ENCODE assay signal across 8 cellular contexts in the genomic region with DNA sequence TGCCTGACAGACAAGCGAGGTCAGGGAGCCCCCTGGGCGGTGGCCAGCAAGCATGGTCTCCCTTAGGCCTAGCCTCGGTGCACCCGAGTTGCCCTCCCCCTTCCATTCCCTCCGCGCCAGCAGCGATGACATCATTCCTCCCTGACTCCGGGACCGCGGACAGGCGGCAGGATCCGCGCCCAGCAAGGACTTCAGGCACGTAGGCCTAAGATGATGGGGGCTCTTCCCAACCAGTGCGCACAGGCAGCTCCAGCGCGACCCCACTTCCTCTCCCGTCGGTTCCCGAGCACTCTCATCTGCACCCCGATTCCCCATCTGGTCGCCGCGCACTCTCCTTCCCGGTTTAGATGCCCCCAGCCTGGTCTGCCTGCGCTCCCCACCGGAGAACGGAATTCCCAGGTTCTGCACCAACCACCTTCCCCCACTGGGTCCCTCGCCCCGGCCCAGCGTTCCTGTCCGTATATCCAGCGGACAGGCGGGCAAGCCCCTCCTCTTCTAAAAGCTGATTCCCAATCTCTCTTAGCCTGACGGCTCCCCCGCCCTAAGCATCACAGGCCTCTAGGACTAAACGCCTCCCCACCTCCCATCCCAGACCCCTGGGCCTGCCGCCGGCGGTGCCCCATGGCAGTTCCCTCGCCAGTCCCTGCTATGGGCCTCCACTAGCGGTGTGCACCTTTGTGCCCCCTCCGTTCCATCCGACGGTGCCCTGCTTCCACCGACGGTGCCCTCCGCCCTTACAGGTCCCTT. TPM values are rescaled to one million over a fixed set of nuclear protein-coding genes. Genes with fewer than 3 reads are reported as not detected.
DNase-seq lines count a peak whose midpoint lies in the region; ATAC-seq, FAIRE-seq and TF ChIP-seq lines count a peak whose summit lies in the region.

No MANE protein-coding gene starts in this region.

- peaks cover 10% of the 10 kb centered on the region for H3K4me1 ChIP-seq in OCI-LY3 (ENCODE audit: low read length)
- H3K4me1 ChIP-seq in GM12878 (ENCODE audit: control insufficient read depth, insufficient read depth, low read length): peaks cover 7% of the 10 kb centered on the region; the same call in 1 of the 2 replicates
- peaks cover 20% of the 10 kb centered on the region for H3K4me1 ChIP-seq in right cardiac atrium (ENCODE audit: control insufficient read depth, insufficient read depth, low read length)
- H3K4me1 ChIP-seq in trophoblast cell (ENCODE audit: control insufficient read depth in 1 of 2, insufficient read depth in 2 of 2, low read length in 2 of 2): peaks cover 4 to 12% of the 10 kb centered on the region in 2 experiments

- intact Hi-C loops in GM12878 (cut with micrococcal nuclease; ENCODE audit: unreplicated experiment) (no loop called here), right cardiac atrium (cut with DNase I) (no loop called here)

- H2BK120ac ChIP-seq in trophoblast cell (ENCODE audit: insufficient read depth, low read length, poor library complexity): peak overlapping the region; percentile 38

- SMC1A ChIA-PET in GM12878 (lab: Charles Lee; ENCODE audit: uncharacterized antibody, unreplicated experiment): no interaction called here

- POLR2A ChIA-PET in GM12878 (lab: Charles Lee): no interaction called here

- peak; percentile 38 for DNase-seq in stimulated activated CD4-positive, alpha-beta T cell treated with anti-CD3 and anti-CD28 coated beads, Interleukin-15, amount 100 ng/mL, for 24 hours
- no peak for DNase-seq in stimulated activated CD4-positive, alpha-beta T cell treated with anti-CD3 and anti-CD28 coated beads, Interleukin-12 subunit alpha, Interleukin-12 subunit beta, amount 100 ng/mL, for 4 hours
- DNase-seq in GM12878 (ENCODE audit: low read depth, low spot score): no peak
- DNase-seq in right cardiac atrium: peak; percentile 87 to 94 (median 93)
- DNase-seq in trophoblast cell: peak; percentile 46 to 73
- DNase-seq in GM19240 (ENCODE audit: insufficient read length, low spot score): no peak

- H3K27ac ChIP-seq in OCI-LY3 (ENCODE audit: low read length) (no peak overlapping the region), GM12878 (ENCODE audit: control insufficient read depth, insufficient read depth) (no peak overlapping the region), right cardiac atrium (ENCODE audit: low read length) (peak overlapping the region; percentile 62), trophoblast cell (ENCODE audit: low read depth, low read length) (peak overlapping the region; percentile 37)

- H3K9me3 ChIP-seq in OCI-LY3 (ENCODE audit: insufficient read depth, low read length): no peaks in the 10 kb centered on the region
- H3K9me3 ChIP-seq in GM12878 (replicated peaks; ENCODE audit: control insufficient read depth, insufficient read depth, low read length): no peaks in the 10 kb centered on the region; the same call in 2 of the 3 replicates
- no peaks in the 10 kb centered on the region for H3K9me3 ChIP-seq in right cardiac atrium (ENCODE audit: control insufficient read depth, low read length)
- no peaks in the 10 kb centered on the region for H3K9me3 ChIP-seq in trophoblast cell (ENCODE audit: insufficient read depth, low read depth, low read length)

- TF ChIP-seq POLR2A in GM12878 (IDR thresholded peaks at IDR 0.05; ENCODE audit: low read depth, low read length): no peak

- in situ Hi-C loops in GM12878 (cut with MboI): no loop called here

- peaks cover 10% of the 10 kb centered on the region for H3K79me1 ChIP-seq in trophoblast cell (ENCODE audit: low read length)

- TF ChIP-seq CTCF in OCI-LY3 (IDR thresholded peaks at IDR 0.05; ENCODE audit: low read depth, low read length) (no peak), GM12878 (IDR thresholded peaks at IDR 0.05 in 2 of 3, conservative IDR thresholded peaks at IDR 0.05 in 1 of 3; ENCODE audit: control insufficient read depth in 2 of 3, extremely low read depth in 1 of 3, insufficient read depth in 1 of 3, low read depth in 3 of 3, low read length in 3 of 3) (no peak)

- BruUV-seq in GM12878 (replicated peaks; lab: Mats Ljungman, UMichigan): no TSS peak

- no peak for TF ChIP-seq RAD21 in GM12878 (IDR thresholded peaks at IDR 0.05; ENCODE audit: insufficient read depth, low read depth, low read length)

- H2AFZ ChIP-seq in OCI-LY3 (ENCODE audit: low read depth, low read length) (no peak overlapping the region), GM12878 (ENCODE audit: control insufficient read depth, low read depth, low read length) (peak overlapping the region; percentile 11; the same call in 1 of the 2 replicates), trophoblast cell (ENCODE audit: insufficient read depth, low read length, poor library complexity) (peak overlapping the region; percentile 13)

- peak overlapping the region; percentile 86 for H3K18ac ChIP-seq in trophoblast cell (ENCODE audit: low read length)

- H3K4me3 ChIP-seq in OCI-LY3 (ENCODE audit: low read length): peak overlapping the region; percentile 91
- peak overlapping the region; percentile 65; the same call in 1 of the 2 replicates for H3K4me3 ChIP-seq in GM12878
- H3K4me3 ChIP-seq in right cardiac atrium (ENCODE audit: low read length): peak overlapping the region; percentile 86
- peak overlapping the region; percentile 89 for H3K4me3 ChIP-seq in trophoblast cell (ENCODE audit: low read depth, low read length)

- peak overlapping the region; percentile 55 for H2AK5ac ChIP-seq in trophoblast cell (ENCODE audit: low read length)

- peak overlapping the region; percentile 61 for H3K9ac ChIP-seq in OCI-LY3 (ENCODE audit: low read length)
- 0 out of 2 replicates have a peak overlapping the region, but pooled peaks have one; percentile 40 for H3K9ac ChIP-seq in GM12878 (ENCODE audit: control insufficient read depth, insufficient read depth, low read length)
- H3K9ac ChIP-seq in trophoblast cell (ENCODE audit: low read length): peak overlapping the region; percentile 67

- H3K79me2 ChIP-seq in OCI-LY3 (ENCODE audit: low read length) (peaks cover 5% of the 10 kb centered on the region), GM12878 (ENCODE audit: control insufficient read depth, insufficient read depth, low read length) (no peaks in the 10 kb centered on the region), trophoblast cell (ENCODE audit: control insufficient read depth, insufficient read depth, low read length, poor library complexity) (peaks cover 5% of the 10 kb centered on the region)

- peak overlapping the region; percentile 89 for H3K4ac ChIP-seq in trophoblast cell (ENCODE audit: low read depth, low read length)

- H4K8ac ChIP-seq in trophoblast cell (ENCODE audit: low read depth, low read length): peak overlapping the region; percentile 32

- H3K14ac ChIP-seq in trophoblast cell (ENCODE audit: low read length): peak overlapping the region; percentile 49

- peak overlapping the region; percentile 64 for H4K12ac ChIP-seq in trophoblast cell (ENCODE audit: low read depth, low read length)

- 46% methylated on average over 43 of the region's 48 CpGs for WGBS in GM12878 (ENCODE audit: insufficient coverage, insufficient replicate concordance, low lambda C conversion rate, missing lambda C conversion rate)
- 6% methylated on average over 48 of the region's 48 CpGs for WGBS in right cardiac atrium
- no CpG with 5 or more reads among the region's 48 CpGs for WGBS in trophoblast cell (ENCODE audit: extremely low coverage, insufficient coverage, insufficient read length)

- H4K20me1 ChIP-seq in OCI-LY3 (ENCODE audit: insufficient read depth, low read length) (no peaks in the 10 kb centered on the region), GM12878 (ENCODE audit: control insufficient read depth, insufficient read depth) (no peaks in the 10 kb centered on the region)

- no peak for FAIRE-seq in GM12878 (lab: Jason Lieb, UNC)

- H3K27me3 ChIP-seq in OCI-LY3 (ENCODE audit: low read depth, low read length) (peaks cover 21% of the 10 kb centered on the region), GM12878 (replicated peaks in 1 of 2; ENCODE audit: control insufficient read depth in 2 of 2, insufficient read depth in 2 of 2, low read length in 1 of 2) (peaks cover 5 to 10% of the 10 kb centered on the region in 2 experiments), right cardiac atrium (ENCODE audit: control insufficient read depth, insufficient read depth) (no peaks in the 10 kb centered on the region), trophoblast cell (ENCODE audit: insufficient read depth, low read length) (no peaks in the 10 kb centered on the region)

- RAD21 ChIA-PET in GM12878 (lab: Charles Lee; ENCODE audit: unreplicated experiment): no interaction called here

- no peak for TF ChIP-seq EP300 in GM12878 (IDR thresholded peaks at IDR 0.05; ENCODE audit: borderline replicate concordance in 1 of 2, control insufficient read depth in 1 of 2, low read depth in 2 of 2, low read length in 2 of 2)

- H2BK12ac ChIP-seq in trophoblast cell (ENCODE audit: low read length): no peak overlapping the region

- ATAC-seq in GM12878 (no peak), right cardiac atrium (peak; percentile 73), HG02884 (IDR thresholded peaks at IDR 0.05; ENCODE audit: unreplicated experiment) (no peak)

- H4K91ac ChIP-seq in trophoblast cell (ENCODE audit: low read depth, low read length): peak overlapping the region; percentile 45

- CTCF ChIA-PET in GM12878 (lab: Yijun Ruan, JAX): no interaction called here

- peak overlapping the region; percentile 97 for H3K4me2 ChIP-seq in OCI-LY3 (ENCODE audit: low read length)
- peak overlapping the region; percentile 89 for H3K4me2 ChIP-seq in GM12878 (ENCODE audit: control insufficient read depth, insufficient read depth)
- H3K4me2 ChIP-seq in trophoblast cell (ENCODE audit: low read length): peak overlapping the region; percentile 95

- H3K36me3 ChIP-seq in OCI-LY3 (replicated peaks; ENCODE audit: low read depth, low read length) (no peaks in the 10 kb centered on the region), GM12878 (ENCODE audit: control insufficient read depth in 2 of 2, insufficient read depth in 2 of 2, low read length in 1 of 2) (no peaks in the 10 kb centered on the region), trophoblast cell (ENCODE audit: control insufficient read depth in 1 of 2, insufficient read depth in 2 of 2, low read length in 2 of 2) (no peaks in the 10 kb centered on the region)

- no peak overlapping the region for H2BK5ac ChIP-seq in trophoblast cell (ENCODE audit: low read depth, low read length, poor library complexity)

- H3K23ac ChIP-seq in trophoblast cell (ENCODE audit: low read length): no peak overlapping the region

RNA-seq across cellular contexts. Expression of a gene that starts 0.9 kb away (rescaled TPM):
- total RNA-seq in GM12878 (2013; cell fraction: nucleolus; rRNA removed): 0.12 and 0.23 TPM in 2 replicates
- 0.65 and 0.85 TPM in 2 replicates for total RNA-seq in GM12878 (2014; rRNA removed)
- total RNA-seq in GM12878 (2014; rRNA removed; fragmentation: Illumina TruSeq; extraction: Trizol): 0.51 and 0.58 TPM in 2 replicates
- total RNA-seq in GM12878 (2021): 1.8 and 2.0 TPM in 2 replicates
- polyA plus RNA-seq in GM12878 (2011; ENCODE audit: low read depth): 0.77 TPM
- 0.29 and 0.60 TPM in 2 replicates for polyA plus RNA-seq in GM12878 (2011; rRNA removed)
- 0.45 and 0.52 TPM in 2 replicates for polyA plus RNA-seq in GM12878 (2011; cell fraction: cytosol; rRNA removed)
- 1.1 and 1.4 TPM in 2 replicates for polyA plus RNA-seq in GM12878 (2011; cell fraction: nucleus; rRNA removed)
- polyA plus RNA-seq in GM12878 (2012): 1.3 and 1.5 TPM in 2 replicates
- polyA plus RNA-seq in GM12878 (2014; fragmentation: Illumina TruSeq; extraction: Trizol): 0.76 and 0.96 TPM in 2 replicates
- polyA plus RNA-seq in GM12878 (2014; fragmentation: Nextera tagmentation; extraction: Ambion mirVana): under 1 TPM; 0.11 to 0.20 TPM
- polyA plus RNA-seq in GM12878 (2014; rRNA removed): 1.3 TPM in 2 replicates
- under 1 TPM; 0.21 to 0.82 TPM for polyA plus RNA-seq in GM12878 (2016; fragmentation: Nextera tagmentation; extraction: Ambion mirVana)
- polyA minus RNA-seq in GM12878 (2011; rRNA and poly(A)+ RNA removed): 0.15 and 0.26 TPM in 2 replicates
- polyA minus RNA-seq in GM12878 (2011; cell fraction: cytosol; rRNA and poly(A)+ RNA removed): 0.73 TPM in 1 of 2 replicates, not detected in the other
- 0.24 and 0.48 TPM in 2 replicates for polyA minus RNA-seq in GM12878 (2011; cell fraction: nucleus; rRNA and poly(A)+ RNA removed)
- 10 to 100 TPM; 23.2 to 28.1 (median 25.5) TPM for total RNA-seq in right cardiac atrium
- 19.8 TPM for polyA plus RNA-seq in right cardiac atrium
- polyA plus RNA-seq in trophoblast cell (2013): 30.7 and 31.8 TPM in 2 replicates

RNA-seq across cellular contexts. Expression of a gene that starts 1.2 kb away (rescaled TPM):
- total RNA-seq in GM12878 (2013; cell fraction: nucleolus; rRNA removed): not detected in 2 replicates
- total RNA-seq in GM12878 (2014; rRNA removed) (not detected in 2 replicates), GM12878 (2014; rRNA removed; fragmentation: Illumina TruSeq; extraction: Trizol) (not detected in 2 replicates), GM12878 (2021) (not detected in 2 replicates), right cardiac atrium (not detected)
- polyA plus RNA-seq in GM12878 (2011; ENCODE audit: low read depth): not detected
- polyA plus RNA-seq in GM12878 (2011; rRNA removed) (not detected in 2 replicates), GM12878 (2014; fragmentation: Illumina TruSeq; extraction: Trizol) (not detected in 2 replicates), GM12878 (2014; fragmentation: Nextera tagmentation; extraction: Ambion mirVana) (not detected), GM12878 (2014; rRNA removed) (not detected in 2 replicates), GM12878 (2016; fragmentation: Nextera tagmentation; extraction: Ambion mirVana) (not detected), right cardiac atrium (0.16 TPM)
- polyA plus RNA-seq in GM12878 (2011; cell fraction: cytosol; rRNA removed): not detected in 2 replicates
- polyA plus RNA-seq in GM12878 (2011; cell fraction: nucleus; rRNA removed): not detected in 2 replicates
- not detected in 2 replicates for polyA plus RNA-seq in GM12878 (2012)
- polyA minus RNA-seq in GM12878 (2011; rRNA and poly(A)+ RNA removed): not detected in 2 replicates
- polyA minus RNA-seq in GM12878 (2011; cell fraction: cytosol; rRNA and poly(A)+ RNA removed): not detected in 2 replicates
- polyA minus RNA-seq in GM12878 (2011; cell fraction: nucleus; rRNA and poly(A)+ RNA removed): not detected in 2 replicates
- 0.47 and 0.89 TPM in 2 replicates for polyA plus RNA-seq in trophoblast cell (2013)

Comparison
In these comparisons a context has a peak if more than half of its experiments do, and no peak if none do; other contexts are left out.
1. DNase-seq: peak in stimulated activated CD4-positive, alpha-beta T cell treated with anti-CD3 and anti-CD28 coated beads, Interleukin-15, amount 100 ng/mL, for 24 hours (single experiment), right cardiac atrium (3 of 3) and trophoblast cell (2 of 2); none in stimulated activated CD4-positive, alpha-beta T cell treated with anti-CD3 and anti-CD28 coated beads, Interleukin-12 subunit alpha, Interleukin-12 subunit beta, amount 100 ng/mL, for 4 hours (single experiment), GM12878 (single experiment) and GM19240 (single experiment).
2. H3K27ac ChIP-seq: peak in right cardiac atrium (single experiment) and trophoblast cell (single experiment); none in OCI-LY3 (single experiment) and GM12878 (single experiment).
3. ATAC-seq: peak in right cardiac atrium (2 of 2); none in GM12878 (single experiment) and HG02884 (single experiment).
4. RNA of a gene that starts 0.9 kb away (total RNA-seq): 23.2 to 28.1 TPM in right cardiac atrium; 0.12 to 2.0 TPM in GM12878; every median in the first group is over 4 times any median in the second.
5. Peak in every context shown above with its lines, with median percentiles within 50 percentile points of each other: H3K4me2 ChIP-seq, H3K4me3 ChIP-seq and H3K9ac ChIP-seq.